ENCODE assay signal across 12 cellular contexts in the genomic region with DNA sequence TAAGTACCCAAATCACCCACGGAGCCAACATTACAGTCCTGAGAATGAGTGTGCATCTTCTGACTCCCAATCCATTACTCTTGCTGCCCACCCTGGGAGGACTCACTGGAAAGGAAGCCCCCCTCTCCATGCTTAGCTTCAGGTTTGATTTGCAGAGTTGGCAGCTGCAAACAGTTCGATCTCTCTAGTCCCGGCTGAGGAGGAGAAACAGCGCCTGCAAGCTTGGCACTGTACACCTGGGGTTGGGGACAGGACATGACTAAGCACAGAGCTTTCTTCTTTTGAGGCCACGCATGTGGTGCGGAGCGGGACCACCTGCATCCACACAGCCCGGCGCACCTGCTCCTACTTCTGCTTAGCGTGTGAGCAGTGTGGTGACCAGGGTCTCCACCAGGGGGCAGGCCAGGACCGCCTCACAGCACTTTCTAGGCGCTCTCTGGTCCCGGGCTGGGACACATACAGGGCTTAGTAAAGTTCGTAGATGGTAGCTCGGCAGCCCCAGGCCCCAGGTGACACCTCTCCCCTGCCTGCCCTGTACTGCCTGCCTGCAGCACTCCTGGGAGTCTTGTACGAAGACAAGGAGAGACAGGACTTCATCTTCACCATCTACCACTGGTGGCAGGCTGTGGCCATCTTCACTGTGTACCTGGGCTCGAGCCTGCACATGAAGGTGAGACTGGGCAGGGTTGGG. TPM values are rescaled to one million over a fixed set of nuclear protein-coding genes. Genes with fewer than 3 reads are reported as not detected.
DNase-seq lines count a peak whose midpoint lies in the region; ATAC-seq, FAIRE-seq and TF ChIP-seq lines count a peak whose summit lies in the region.
"Not testable (repeated sequence)": the region's sequence is repeated elsewhere in the genome, so short reads cannot be mapped to it uniquely, and the experiment has no call there.
"Had no signal": no experiment of that assay in that cellular context is flagged by ENCODE, and none has a peak within 500 bp of the region (broad histone marks: within the 10 kb centered on the region; RNA-seq: fewer than 3 reads in every experiment).

No MANE protein-coding gene starts in this region.

- H3K9me3 ChIP-seq in colonic mucosa, left lung, psoas muscle: not testable (repeated sequence)

- not testable (repeated sequence) for H3K4me3 ChIP-seq in colonic mucosa, left lung, psoas muscle

- H3K27me3 ChIP-seq in colonic mucosa, result not testable (repeated sequence)
- H3K27me3 ChIP-seq in left lung (peaks cover 15 to 73% of the 10 kb centered on the region in 2 donors), psoas muscle (ENCODE audit: insufficient read depth in 3 of 3, low read length in 2 of 3) (peaks cover 0 to 44% (median 11%) of the 10 kb centered on the region in 3 donors)

- intact Hi-C loops in colonic mucosa (cut with DNase I); left lung (cut with DNase I); psoas muscle (cut with DNase I): not testable (repeated sequence)

- DNase-seq in DMS53 (lab: John Stamatoyannopoulos, UW), result peak; percentile 72
- DNase-seq in RWPE1 (ENCODE audit: low spot score); colonic mucosa; left lung; psoas muscle; urothelium cell line (ENCODE audit: low spot score): not testable (repeated sequence)
- DNase-seq in activated T-cell treated with anti-CD3 and anti-CD28 coated beads, Interleukin-2, amount 50 U/mL, for 48 hours, result peak; percentile 50 to 57

- H3K9ac ChIP-seq in colonic mucosa (ENCODE audit: low read depth in 2 of 2, low read length in 2 of 2), result not testable (repeated sequence)

- FAIRE-seq in urothelium cell line (lab: Jason Lieb, UNC), result peak; percentile 63

- 19 to 26% (median 19%) methylated on average over 10 to 14 of the region's 17 CpGs for WGBS in psoas muscle, 3 donors

- H3K4me1 ChIP-seq in colonic mucosa, left lung, psoas muscle: not testable (repeated sequence)

- peak; percentile 42; the same call in 1 of the 2 replicates for TF ChIP-seq RAD21 in Ishikawa (IDR thresholded peaks at IDR 0.05; ENCODE audit: low read depth)

- not testable (repeated sequence) for H3K27ac ChIP-seq in RWPE1, colonic mucosa, left lung, psoas muscle

- not testable (repeated sequence) for ATAC-seq in left lung, psoas muscle

- not testable (repeated sequence) for TF ChIP-seq EP300 in Ishikawa (IDR thresholded peaks at IDR 0.05; ENCODE audit: borderline replicate concordance)

- POLR2A ChIA-PET in RWPE1 (lab: Yijun Ruan, JAX; ENCODE audit: low non-redundant PET), result not testable (repeated sequence)

- peak; percentile 37 for TF ChIP-seq CTCF in RWPE1 (conservative IDR thresholded peaks at IDR 0.05; ENCODE audit: low read depth)
- TF ChIP-seq CTCF in colonic mucosa (IDR thresholded peaks at IDR 0.05), result peak; percentile 52
- TF ChIP-seq CTCF in left lung (IDR thresholded peaks at IDR 0.05), result peak; percentile 47 to 51
- peak; percentile 16 for TF ChIP-seq CTCF in psoas muscle (IDR thresholded peaks at IDR 0.05)

- H3K36me3 ChIP-seq in colonic mucosa; left lung; psoas muscle (ENCODE audit: insufficient read depth in 1 of 2, low read depth in 1 of 2): not testable (repeated sequence)

- CTCF ChIA-PET in RWPE1 (lab: Yijun Ruan, JAX), result interaction anchor here (1.2 kb wide), 1 partner anchor 25 kb away, joined by 4 read pairs; no protein-coding TSS in a partner anchor

RNA-seq across cellular contexts. Expression of a gene that starts 22.3 kb away (rescaled TPM):
- total RNA-seq in colonic mucosa (not detected), left lung (not detected), psoas muscle (not detected)
- not detected for polyA plus RNA-seq in psoas muscle
- total RNA-seq: esophagus mucosa, left colon, myocyte had no signal
- polyA plus RNA-seq: IgD-negative memory B cell had no signal

RNA-seq across cellular contexts. Expression of a gene that starts 39.6 kb away (rescaled TPM):
- total RNA-seq in colonic mucosa, result under 1 TPM in 1 of 2 donors, not detected in 1; 0.37 TPM
- not detected for total RNA-seq in left lung
- not detected for total RNA-seq in psoas muscle
- polyA plus RNA-seq in psoas muscle, result not detected
- total RNA-seq: myocyte had no signal
- polyA plus RNA-seq: IgD-negative memory B cell had no signal

RNA-seq across cellular contexts. Expression of a gene that starts 56.7 kb away (rescaled TPM):
- total RNA-seq in colonic mucosa (under 1 TPM; 0.35 to 0.52 TPM), left lung (under 1 TPM; 0.20 to 0.24 TPM), psoas muscle (not detected)
- polyA plus RNA-seq in psoas muscle, result under 1 TPM in 2 of 3 donors, not detected in 1; 0.05 to 0.09 TPM
- polyA plus RNA-seq: IgD-negative memory B cell had no signal
